1 cellular context compared by ENCODE assay signal in genomic region chr11:47213985-47214564, GRCh38.
TF ChIP-seq lines count a peak whose summit lies in the region.

No MANE protein-coding gene starts in this region.

TF ChIP-seq in K562, 482 proteins besides CTCF, POLR2A, EP300 and RAD21:
- TF ChIP-seq MAFF (IDR thresholded peaks at IDR 0.05; ENCODE audit: low read length) = no peak
- no peak for TF ChIP-seq FOXP4 (CRISPR knock-in tag; IDR thresholded peaks at IDR 0.05; ENCODE audit: borderline replicate concordance)
- TF ChIP-seq ASH1L (IDR thresholded peaks at IDR 0.05; ENCODE audit: borderline replicate concordance, low read depth, partially characterized antibody) = no peak
- TF ChIP-seq RFX5 (IDR thresholded peaks at IDR 0.05; ENCODE audit: low read depth, low read length) = peak; percentile 90
- TF ChIP-seq ZNF165 (CRISPR knock-in tag; IDR thresholded peaks at IDR 0.05; ENCODE audit: borderline replicate concordance) = no peak
- 0 out of 2 replicates have a peak, but pooled peaks have one; percentile 24 for TF ChIP-seq ZNF175 (CRISPR knock-in tag; IDR thresholded peaks at IDR 0.05; ENCODE audit: low read depth)
- no peak for TF ChIP-seq ZNF232 (CRISPR knock-in tag; IDR thresholded peaks at IDR 0.05)
- no peak for TF ChIP-seq MCM7 (IDR thresholded peaks at IDR 0.05)
- TF ChIP-seq ZFP91 (CRISPR knock-in tag; IDR thresholded peaks at IDR 0.05) = no peak
- TF ChIP-seq NCOR1 (IDR thresholded peaks at IDR 0.05) = no peak
- TF ChIP-seq ATF3 (IDR thresholded peaks at IDR 0.05) = peak; percentile 43
- TF ChIP-seq ATF3 (CRISPR knock-in tag; conservative IDR thresholded peaks at IDR 0.05) = no peak
- no peak for TF ChIP-seq ZBTB40 (IDR thresholded peaks at IDR 0.05)
- TF ChIP-seq ZBTB40 (CRISPR knock-in tag; IDR thresholded peaks at IDR 0.05) = no peak
- no peak for TF ChIP-seq NONO (IDR thresholded peaks at IDR 0.05; ENCODE audit: low read depth in 2 of 2, low read length in 1 of 2)
- TF ChIP-seq ZBTB33 (CRISPR knock-in tag; IDR thresholded peaks at IDR 0.05) = peak; percentile 78
- 0 out of 2 replicates have a peak, but pooled peaks have one; percentile 18 for TF ChIP-seq CEBPB (tag; IDR thresholded peaks at IDR 0.05)
- no peak for TF ChIP-seq CREB3L1 (IDR thresholded peaks at IDR 0.05; ENCODE audit: borderline replicate concordance, low read depth)
- peak; percentile 62 for TF ChIP-seq ZNF384 (IDR thresholded peaks at IDR 0.05; ENCODE audit: low read depth, low read length)
- no peak for TF ChIP-seq BRF1 (IDR thresholded peaks at IDR 0.05; ENCODE audit: borderline replicate concordance, extremely low read depth, insufficient read length)
- TF ChIP-seq ZNF347 (CRISPR knock-in tag; IDR thresholded peaks at IDR 0.05; ENCODE audit: low read depth) = no peak
- TF ChIP-seq CEBPG (CRISPR knock-in tag; IDR thresholded peaks at IDR 0.05) = no peak
- TF ChIP-seq CEBPG (tag; conservative IDR thresholded peaks at IDR 0.05 in 1 of 2, IDR thresholded peaks at IDR 0.05 in 1 of 2) = peak in 1 of 2 experiments; percentile 47; a peak in 2 of 4 replicates
